1 cellular context compared by ENCODE assay signal in genomic region chr3:195596648-195597628, GRCh38.
TF ChIP-seq lines count a peak whose summit lies in the region.

No MANE protein-coding gene starts in this region.

TF ChIP-seq in GM12878, 131 proteins besides CTCF, POLR2A, EP300 and RAD21:
- TF ChIP-seq PRDM15 (CRISPR knock-in tag; IDR thresholded peaks at IDR 0.05) (no peak), SUZ12 (IDR thresholded peaks at IDR 0.05; ENCODE audit: unreplicated experiment) (no peak), MEF2A (IDR thresholded peaks at IDR 0.05; ENCODE audit: insufficient read depth, low read depth, low read length) (no peak), RUNX3 (IDR thresholded peaks at IDR 0.05; ENCODE audit: low read length) (no peak), REST (IDR thresholded peaks at IDR 0.05; ENCODE audit: low read depth, low read length) (no peak), JUND (IDR thresholded peaks at IDR 0.05; ENCODE audit: low read depth, low read length) (no peak), E4F1 (IDR thresholded peaks at IDR 0.05; ENCODE audit: borderline replicate concordance, partially characterized antibody) (no peak), KAT2A (conservative IDR thresholded peaks at IDR 0.05; ENCODE audit: control insufficient read depth, low read depth, low read length) (no peak), BACH1 (IDR thresholded peaks at IDR 0.05; ENCODE audit: borderline replicate concordance) (no peak)
